ENCODE assay signal across 1 cellular context in genomic region chr16:4415538-4416199, GRCh38.
TF ChIP-seq lines count a peak whose summit lies in the region.

No MANE protein-coding gene starts in this region.

TF ChIP-seq in SK-N-SH, 30 proteins besides CTCF, POLR2A, EP300 and RAD21 (continued from another document):
- TF ChIP-seq SMC3 (IDR thresholded peaks at IDR 0.05; ENCODE audit: low read depth, low read length) (no peak), GABPA (IDR thresholded peaks at IDR 0.05; ENCODE audit: low read depth) (no peak), TCF12 (IDR thresholded peaks at IDR 0.05) (no peak), ZBTB33 (IDR thresholded peaks at IDR 0.05; ENCODE audit: borderline replicate concordance, low read depth) (no peak), FOSL2 (IDR thresholded peaks at IDR 0.05; ENCODE audit: borderline replicate concordance, low read depth) (no peak), USF1 (IDR thresholded peaks at IDR 0.05; ENCODE audit: borderline replicate concordance, low read depth) (no peak), JUND (IDR thresholded peaks at IDR 0.05) (no peak), RXRA (IDR thresholded peaks at IDR 0.05; ENCODE audit: borderline replicate concordance, low read depth) (no peak; the same call in 1 of the 2 replicates), RFX5 (IDR thresholded peaks at IDR 0.05; ENCODE audit: low read length) (no peak)
- TF ChIP-seq, protein P1, sequence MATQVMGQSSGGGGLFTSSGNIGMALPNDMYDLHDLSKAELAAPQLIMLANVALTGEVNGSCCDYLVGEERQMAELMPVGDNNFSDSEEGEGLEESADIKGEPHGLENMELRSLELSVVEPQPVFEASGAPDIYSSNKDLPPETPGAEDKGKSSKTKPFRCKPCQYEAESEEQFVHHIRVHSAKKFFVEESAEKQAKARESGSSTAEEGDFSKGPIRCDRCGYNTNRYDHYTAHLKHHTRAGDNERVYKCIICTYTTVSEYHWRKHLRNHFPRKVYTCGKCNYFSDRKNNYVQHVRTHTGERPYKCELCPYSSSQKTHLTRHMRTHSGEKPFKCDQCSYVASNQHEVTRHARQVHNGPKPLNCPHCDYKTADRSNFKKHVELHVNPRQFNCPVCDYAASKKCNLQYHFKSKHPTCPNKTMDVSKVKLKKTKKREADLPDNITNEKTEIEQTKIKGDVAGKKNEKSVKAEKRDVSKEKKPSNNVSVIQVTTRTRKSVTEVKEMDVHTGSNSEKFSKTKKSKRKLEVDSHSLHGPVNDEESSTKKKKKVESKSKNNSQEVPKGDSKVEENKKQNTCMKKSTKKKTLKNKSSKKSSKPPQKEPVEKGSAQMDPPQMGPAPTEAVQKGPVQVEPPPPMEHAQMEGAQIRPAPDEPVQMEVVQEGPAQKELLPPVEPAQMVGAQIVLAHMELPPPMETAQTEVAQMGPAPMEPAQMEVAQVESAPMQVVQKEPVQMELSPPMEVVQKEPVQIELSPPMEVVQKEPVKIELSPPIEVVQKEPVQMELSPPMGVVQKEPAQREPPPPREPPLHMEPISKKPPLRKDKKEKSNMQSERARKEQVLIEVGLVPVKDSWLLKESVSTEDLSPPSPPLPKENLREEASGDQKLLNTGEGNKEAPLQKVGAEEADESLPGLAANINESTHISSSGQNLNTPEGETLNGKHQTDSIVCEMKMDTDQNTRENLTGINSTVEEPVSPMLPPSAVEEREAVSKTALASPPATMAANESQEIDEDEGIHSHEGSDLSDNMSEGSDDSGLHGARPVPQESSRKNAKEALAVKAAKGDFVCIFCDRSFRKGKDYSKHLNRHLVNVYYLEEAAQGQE (IDR thresholded peaks at IDR 0.05; ENCODE audit: low read depth, low read length) = no peak
- TF ChIP-seq, protein P2, sequence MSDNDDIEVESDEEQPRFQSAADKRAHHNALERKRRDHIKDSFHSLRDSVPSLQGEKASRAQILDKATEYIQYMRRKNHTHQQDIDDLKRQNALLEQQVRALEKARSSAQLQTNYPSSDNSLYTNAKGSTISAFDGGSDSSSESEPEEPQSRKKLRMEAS (IDR thresholded peaks at IDR 0.05; ENCODE audit: low read depth) = no peak
